Comparison of ENCODE assay signal across 1 cellular context in the genomic region with DNA sequence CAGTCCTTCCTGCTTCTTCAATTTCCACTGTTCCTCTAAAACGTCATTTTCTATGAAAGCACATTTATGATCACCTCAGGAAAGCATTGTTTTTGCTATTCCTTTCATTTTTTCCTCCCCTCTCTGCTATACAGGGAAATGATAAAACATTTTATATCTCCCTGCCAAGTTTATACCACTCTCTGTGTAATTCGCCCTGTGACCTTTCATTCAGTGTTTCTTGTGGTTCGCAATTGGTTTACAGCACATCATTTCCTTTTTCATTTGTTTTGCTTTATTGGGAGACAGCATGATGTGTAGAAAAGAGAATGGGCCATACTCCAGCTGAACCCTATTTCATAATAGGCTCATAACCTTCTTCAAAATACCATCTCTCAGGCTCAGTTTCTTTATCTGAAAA.
TF ChIP-seq lines count a peak whose summit lies in the region.

No MANE protein-coding gene starts in this region.

TF ChIP-seq in endothelial cell of umbilical vein, 7 proteins besides CTCF, POLR2A, EP300 and RAD21:
- TF ChIP-seq MYC (IDR thresholded peaks at IDR 0.05; ENCODE audit: low read depth, low read length): no peak
- peak; percentile 42 for TF ChIP-seq FOS (IDR thresholded peaks at IDR 0.05; ENCODE audit: borderline replicate concordance, insufficient read depth, low read length)
- TF ChIP-seq GATA2 (IDR thresholded peaks at IDR 0.05; ENCODE audit: insufficient read depth, insufficient read length, low read depth, low read length): peak; percentile 51
- no peak for TF ChIP-seq POLR2AphosphoS5 (IDR thresholded peaks at IDR 0.05; ENCODE audit: insufficient read depth, low read depth, low read length)
- TF ChIP-seq, protein P1, sequence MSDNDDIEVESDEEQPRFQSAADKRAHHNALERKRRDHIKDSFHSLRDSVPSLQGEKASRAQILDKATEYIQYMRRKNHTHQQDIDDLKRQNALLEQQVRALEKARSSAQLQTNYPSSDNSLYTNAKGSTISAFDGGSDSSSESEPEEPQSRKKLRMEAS (IDR thresholded peaks at IDR 0.05; ENCODE audit: insufficient read depth, insufficient read length): no peak
- TF ChIP-seq JUN (IDR thresholded peaks at IDR 0.05; ENCODE audit: borderline replicate concordance, insufficient read depth, insufficient read length, low read depth): no peak
- TF ChIP-seq EZH2 (IDR thresholded peaks at IDR 0.05; ENCODE audit: borderline replicate concordance, low read depth, low read length, severe bottlenecking): no peak
